ENCODE assay signal across 19 cellular contexts in genomic region chr7:24865994-24866615, GRCh38.
DNase-seq lines count a peak whose midpoint lies in the region; TF ChIP-seq lines count a peak whose summit lies in the region.
"Had no signal": no experiment of that assay in that cellular context is flagged by ENCODE, and none has a peak within 500 bp of the region (broad histone marks: within the 10 kb centered on the region; RNA-seq: fewer than 3 reads in every experiment).

No MANE protein-coding gene starts in this region.

- peak overlapping the region; percentile 94 for H3K27ac Mint-ChIP-seq in activated T-helper 2 cell treated with anti-CD3 and anti-CD28 coated beads, Interferon-gamma antibody, Interleukin-2, Interleukin-4, amounts not matched to agents 10 μg/mL and 5 μg/mL and 100 μg/mL, durations not matched to agents 14 hours and 24 hours and 36 hours
- H3K27ac Mint-ChIP-seq: activated naive CD8-positive, alpha-beta T cell treated with anti-CD3 and anti-CD28 coated beads, Interleukin-2, amount 10 ng/mL, durations not matched to agents 7 days and 5 days had no signal

- H3K9me3 ChIP-seq in smooth muscle cell (replicated peaks; ENCODE audit: low read depth): no peaks in the 10 kb centered on the region
- H3K9me3 ChIP-seq: body of pancreas, left lung, mucosa of descending colon, spleen, thoracic aorta had no signal

- no peaks in the 10 kb centered on the region for H3K79me2 ChIP-seq in smooth muscle cell (ENCODE audit: low read depth)

- no peaks in the 10 kb centered on the region for H3K27me3 Mint-ChIP-seq in activated T-helper 2 cell treated with anti-CD3 and anti-CD28 coated beads, Interferon-gamma antibody, Interleukin-2, Interleukin-4, amounts not matched to agents 10 μg/mL and 5 μg/mL and 100 μg/mL, durations not matched to agents 14 hours and 24 hours and 36 hours (ENCODE audit: low read depth)
- H3K27me3 Mint-ChIP-seq: activated naive CD8-positive, alpha-beta T cell treated with anti-CD3 and anti-CD28 coated beads, Interleukin-2, amount 10 ng/mL, durations not matched to agents 7 days and 5 days had no signal

- no peaks in the 10 kb centered on the region for H3F3A ChIP-seq in smooth muscle cell (ENCODE audit: low read depth)

- 90% methylated on average over 12 of the region's 12 CpGs for WGBS in smooth muscle cell (ENCODE audit: low lambda C conversion rate)

- H3K4me1 ChIP-seq in smooth muscle cell (ENCODE audit: low read depth): no peaks in the 10 kb centered on the region
- H3K4me1 ChIP-seq: body of pancreas, left lung had no signal

- peaks cover 96% of the 10 kb centered on the region for H3K36me3 Mint-ChIP-seq in activated T-helper 2 cell treated with anti-CD3 and anti-CD28 coated beads, Interferon-gamma antibody, Interleukin-2, Interleukin-4, amounts not matched to agents 10 μg/mL and 5 μg/mL and 100 μg/mL, durations not matched to agents 14 hours and 24 hours and 36 hours (ENCODE audit: low read depth)

- H3K9me3 Mint-ChIP-seq in activated T-helper 2 cell treated with anti-CD3 and anti-CD28 coated beads, Interferon-gamma antibody, Interleukin-2, Interleukin-4, amounts not matched to agents 10 μg/mL and 5 μg/mL and 100 μg/mL, durations not matched to agents 14 hours and 24 hours and 36 hours: peaks cover 5% of the 10 kb centered on the region
- H3K9me3 Mint-ChIP-seq: activated naive CD8-positive, alpha-beta T cell treated with anti-CD3 and anti-CD28 coated beads, Interleukin-2, amount 10 ng/mL, durations not matched to agents 7 days and 5 days had no signal

- peaks cover 8% of the 10 kb centered on the region for H4K20me1 ChIP-seq in smooth muscle cell (ENCODE audit: low read depth)
- H4K20me1 ChIP-seq: BLaER1 treated with 17β-estradiol and CSF1 and Interleukin-3, amounts not matched to agents 10 nM and 100 nM had no signal

- peak overlapping the region; percentile 62 for H3K4me3 Mint-ChIP-seq in activated T-helper 2 cell treated with anti-CD3 and anti-CD28 coated beads, Interferon-gamma antibody, Interleukin-2, Interleukin-4, amounts not matched to agents 10 μg/mL and 5 μg/mL and 100 μg/mL, durations not matched to agents 14 hours and 24 hours and 36 hours (ENCODE audit: low read depth)
- H3K4me3 Mint-ChIP-seq: activated naive CD8-positive, alpha-beta T cell treated with anti-CD3 and anti-CD28 coated beads, Interleukin-2, amount 10 ng/mL, durations not matched to agents 7 days and 5 days had no signal

- H3K9ac ChIP-seq in smooth muscle cell (ENCODE audit: low read depth): no peak overlapping the region
- H3K9ac ChIP-seq: BLaER1 treated with 17β-estradiol and CSF1 and Interleukin-3, amounts not matched to agents 10 nM and 100 nM; GM23248 had no signal

- no peak for TF ChIP-seq CTCF in smooth muscle cell (IDR thresholded peaks at IDR 0.05; ENCODE audit: borderline replicate concordance, insufficient read depth, poor library complexity, severe bottlenecking)

- intact Hi-C loops in activated T-helper 2 cell treated with anti-CD3 and anti-CD28 coated beads, Interferon-gamma antibody, Interleukin-2, Interleukin-4, amounts not matched to agents 10 μg/mL and 5 μg/mL and 100 μg/mL, durations not matched to agents 14 hours and 24 hours and 36 hours (cut with micrococcal nuclease): loop anchor here (1.0 to 5.0 kb wide), 9 partner anchors 12 to 226 kb away; no protein-coding TSS in a partner anchor

- no peaks in the 10 kb centered on the region for H3K27me3 ChIP-seq in smooth muscle cell (ENCODE audit: low read depth)
- H3K27me3 ChIP-seq: BLaER1 treated with 17β-estradiol and CSF1 and Interleukin-3, amounts not matched to agents 10 nM and 100 nM; body of pancreas; left lung; spleen had no signal

- H2AFZ ChIP-seq in smooth muscle cell (ENCODE audit: low read depth): no peak overlapping the region
- H2AFZ ChIP-seq: GM23248 had no signal

- no peak overlapping the region for H3K4me2 ChIP-seq in smooth muscle cell

- no peaks in the 10 kb centered on the region for H3K36me3 ChIP-seq in smooth muscle cell (ENCODE audit: low read depth)
- H3K36me3 ChIP-seq: thoracic aorta had no signal

- H3K4me3 ChIP-seq in smooth muscle cell: no peak overlapping the region
- H3K4me3 ChIP-seq: BLaER1 treated with 17β-estradiol and CSF1 and Interleukin-3, amounts not matched to agents 10 nM and 100 nM; body of pancreas; GM23248; left lung; mucosa of descending colon; spleen; thoracic aorta had no signal

- DNase-seq in activated CD8-positive, alpha-beta memory T cell treated with anti-CD3 and anti-CD28 coated beads, Interleukin-2, amount 50 U/mL, for 24 hours (ENCODE audit: extremely low read depth): peak; percentile 28
- no peak for DNase-seq in activated CD8-positive, alpha-beta memory T cell treated with anti-CD3 and anti-CD28 coated beads, Interleukin-2, amount 50 U/mL, for 4 hours
- DNase-seq in RPMI7951 (ENCODE audit: low read depth) (peak; percentile 41), smooth muscle cell (lab: John Stamatoyannopoulos, UW; ENCODE audit: unreplicated experiment) (no peak), NCI-H146 treated with DMSO at 0.1 percent for 48 hours (lab: John Stamatoyannopoulos, UW; ENCODE audit: unreplicated experiment) (no peak), NCI-H2171 (lab: John Stamatoyannopoulos, UW) (no peak)
- no peak for DNase-seq in activated T-helper 2 cell treated with anti-CD3 and anti-CD28 coated beads, Interferon-gamma antibody, Interleukin-2, Interleukin-4, amounts not matched to agents 10 μg/mL and 5 μg/mL and 100 μg/mL, durations not matched to agents 14 hours and 24 hours and 36 hours (ENCODE audit: low spot score)
- DNase-seq in stimulated activated CD4-positive, alpha-beta T cell treated with anti-CD3 and anti-CD28 coated beads, TNF-alpha, amount 100 ng/mL, for 48 hours (ENCODE audit: low read depth in 3 of 3): peak in 2 of 3 donors; percentile 26 to 32
- DNase-seq: activated naive CD8-positive, alpha-beta T cell treated with anti-CD3 and anti-CD28 coated beads, Interleukin-2, amount 10 ng/mL, durations not matched to agents 7 days and 5 days; body of pancreas; GM23248; head of caudate nucleus; KBM-7; left lung; mucosa of descending colon; NCI-H2029 treated with DMSO at 0.1 percent for 48 hours; spleen had no signal

- no peak overlapping the region for H3K27ac ChIP-seq in smooth muscle cell (ENCODE audit: low read depth)
- H3K27ac ChIP-seq: BLaER1 treated with 17β-estradiol and CSF1 and Interleukin-3, amounts not matched to agents 10 nM and 100 nM; body of pancreas; GM23248; left lung; spleen; thoracic aorta had no signal

- peaks cover 58% of the 10 kb centered on the region for H3K4me1 Mint-ChIP-seq in activated T-helper 2 cell treated with anti-CD3 and anti-CD28 coated beads, Interferon-gamma antibody, Interleukin-2, Interleukin-4, amounts not matched to agents 10 μg/mL and 5 μg/mL and 100 μg/mL, durations not matched to agents 14 hours and 24 hours and 36 hours (ENCODE audit: low read depth)

Comparison
In these comparisons a context has a peak if more than half of its experiments do, and no peak if none do; other contexts are left out.
1. DNase-seq: peak in activated CD8-positive, alpha-beta memory T cell treated with anti-CD3 and anti-CD28 coated beads, Interleukin-2, amount 50 U/mL, for 24 hours (single experiment), RPMI7951 (single experiment) and stimulated activated CD4-positive, alpha-beta T cell treated with anti-CD3 and anti-CD28 coated beads, TNF-alpha, amount 100 ng/mL, for 48 hours (2 of 3); none in activated CD8-positive, alpha-beta memory T cell treated with anti-CD3 and anti-CD28 coated beads, Interleukin-2, amount 50 U/mL, for 4 hours (single experiment), activated T-helper 2 cell treated with anti-CD3 and anti-CD28 coated beads, Interferon-gamma antibody, Interleukin-2, Interleukin-4, amounts not matched to agents 10 μg/mL and 5 μg/mL and 100 μg/mL, durations not matched to agents 14 hours and 24 hours and 36 hours (single experiment), smooth muscle cell (single experiment), NCI-H146 treated with DMSO at 0.1 percent for 48 hours (single experiment) and NCI-H2171 (single experiment).